In the genomic region with DNA sequence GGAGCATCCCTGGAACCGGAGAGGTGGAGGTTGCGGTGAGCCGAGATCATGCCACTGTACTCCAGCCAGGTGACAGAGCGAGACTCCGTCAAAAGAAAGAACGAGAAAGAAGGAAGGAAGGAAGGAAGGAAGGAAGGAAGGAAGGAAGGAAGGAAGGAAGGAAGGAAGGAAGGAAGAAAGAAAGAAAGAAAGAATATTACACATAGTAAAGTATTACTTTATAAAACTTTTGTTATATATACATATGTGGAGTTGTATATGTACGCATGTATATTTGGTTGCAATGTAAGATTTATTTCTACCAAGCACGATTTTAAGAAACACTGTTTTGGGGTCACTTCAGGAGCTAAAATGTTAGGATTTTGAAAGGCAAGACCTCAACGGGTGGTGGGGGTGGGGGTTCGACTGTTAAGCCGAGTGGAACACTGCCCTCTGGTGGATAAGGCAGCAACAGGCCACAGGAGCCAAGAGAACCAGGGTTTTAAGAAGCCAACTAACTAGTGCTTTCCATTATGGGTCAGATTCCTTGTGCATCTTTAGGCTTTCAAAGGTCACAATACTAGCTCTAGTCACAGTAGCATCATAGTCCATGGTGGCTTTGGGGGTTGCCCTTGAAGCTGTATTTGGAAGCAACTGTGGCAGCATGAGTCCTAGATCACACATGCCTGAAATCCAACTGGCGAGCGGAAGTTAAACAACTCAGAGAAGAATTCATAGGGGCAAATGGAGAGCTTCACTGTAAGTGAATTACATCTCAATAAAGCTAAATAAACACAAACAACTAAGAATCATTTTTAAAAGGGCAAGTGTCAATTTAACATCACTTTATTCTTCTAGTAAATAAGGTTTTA, we compare ENCODE assay signal across 8 cellular contexts. TPM values are rescaled to one million over a fixed set of nuclear protein-coding genes. Genes with fewer than 3 reads are reported as not detected.
DNase-seq lines count a peak whose midpoint lies in the region; ATAC-seq and TF ChIP-seq lines count a peak whose summit lies in the region.

No MANE protein-coding gene starts in this region.

- H3T11ph ChIP-seq in H9 (ENCODE audit: low read length), result no peak overlapping the region

- peaks cover 4% of the 10 kb centered on the region for H3K79me1 ChIP-seq in H9 (ENCODE audit: insufficient read depth, low read depth, low read length, poor library complexity, severe bottlenecking)

- no peak overlapping the region for H3K4me2 ChIP-seq in H9 (ENCODE audit: insufficient read depth, insufficient read length, low read length)

- H3K23ac ChIP-seq in H9 (ENCODE audit: insufficient read length, low read depth, low read length), result no peak overlapping the region

- H4K20me1 ChIP-seq in H9 (ENCODE audit: control insufficient read depth, insufficient read depth, insufficient read length), result no peaks in the 10 kb centered on the region

- no peak overlapping the region for H3K56ac ChIP-seq in H9 (ENCODE audit: insufficient read length, low read depth, low read length)

- no peaks in the 10 kb centered on the region for H3K27me3 Mint-ChIP-seq in H9 (ENCODE audit: low read depth)

- H3K9me3 ChIP-seq in H9 (ENCODE audit: control insufficient read depth, low read depth, low read length) (no peaks in the 10 kb centered on the region), lower lobe of right lung (no peaks in the 10 kb centered on the region)

- no peak overlapping the region for H2AK5ac ChIP-seq in H9 (ENCODE audit: insufficient read length, low read length)

- no peaks in the 10 kb centered on the region for H3K79me2 ChIP-seq in H9 (ENCODE audit: insufficient read depth, low read length)

- no peak overlapping the region for H3K9ac ChIP-seq in H9 (ENCODE audit: extremely low read depth, insufficient read length, low read length)

- H2BK20ac ChIP-seq in H9 (ENCODE audit: low read depth, low read length, poor library complexity, severe bottlenecking), result no peak overlapping the region

- peak; percentile 94 for TF ChIP-seq CTCF in H9 (conservative IDR thresholded peaks at IDR 0.05)
- peak; percentile 79 for TF ChIP-seq CTCF in lower lobe of right lung (IDR thresholded peaks at IDR 0.05)

- DNase-seq in DMS53 (lab: John Stamatoyannopoulos, UW) (peak; percentile 64), H9 (peak; percentile 73), NCI-H69 (lab: John Stamatoyannopoulos, UW) (peak; percentile 73), dermis blood vessel endothelial cell (peak; percentile 86), lower lobe of right lung (peak; percentile 65)
- DNase-seq in activated CD4-positive, alpha-beta T cell treated with anti-CD3 and anti-CD28 coated beads, Interleukin-2, amount 50 U/mL, for 24 hours (ENCODE audit: low read depth in 1 of 2, low spot score in 1 of 2), result peak; percentile 33 to 74
- DNase-seq in stimulated activated CD8-positive, alpha-beta memory T cell treated with anti-CD3 and anti-CD28 coated beads, Interleukin-4, amount 100 ng/mL, for 24 hours (ENCODE audit: low read depth), result peak; percentile 56

- no peak overlapping the region for H2BK5ac ChIP-seq in H9 (ENCODE audit: insufficient read length, low read length)

- H3K27me3 ChIP-seq in H9 (ENCODE audit: insufficient read depth, low read length) (no peaks in the 10 kb centered on the region), lower lobe of right lung (ENCODE audit: low read depth) (no peaks in the 10 kb centered on the region)

- H3K27ac ChIP-seq in H9 (ENCODE audit: insufficient read length, low read depth, low read length), result no peak overlapping the region
- no peak overlapping the region for H3K27ac ChIP-seq in lower lobe of right lung

- H4K8ac ChIP-seq in H9 (replicated peaks; ENCODE audit: insufficient read length, low read depth, low read length), result no peak overlapping the region

- H3K4me3 ChIP-seq in lower lobe of right lung, result no peak overlapping the region

- peaks cover 5 to 13% of the 10 kb centered on the region in 2 experiments for H3K4me1 Mint-ChIP-seq in H9

- WGBS in H9 (ENCODE audit: extremely low coverage, insufficient read length, low lambda C conversion rate), result no CpG with 5 or more reads among the region's 13 CpGs

- H2BK12ac ChIP-seq in H9 (ENCODE audit: insufficient read length, low read depth, low read length), result no peak overlapping the region

- H3K18ac ChIP-seq in H9 (ENCODE audit: insufficient read length, low read depth, low read length), result no peak overlapping the region

- peak; percentile 84 to 87 for ATAC-seq in lower lobe of right lung
- no peak for ATAC-seq in HG03025 (IDR thresholded peaks at IDR 0.05; ENCODE audit: low FRiP score, unreplicated experiment)

- H2AFZ ChIP-seq in H9 (ENCODE audit: low read length), result no peak overlapping the region

- H2BK120ac ChIP-seq in H9 (ENCODE audit: low read depth, low read length, poor library complexity, severe bottlenecking), result no peak overlapping the region

- H4K5ac ChIP-seq in H9 (ENCODE audit: insufficient read length, low read depth, low read length), result no peak overlapping the region

- H3K4me1 ChIP-seq in H9 (ENCODE audit: insufficient read depth, low read length) (peaks cover 3% of the 10 kb centered on the region; the same call in 1 of the 2 replicates), lower lobe of right lung (no peaks in the 10 kb centered on the region)

- H3K36me3 ChIP-seq in lower lobe of right lung, result peaks cover 26% of the 10 kb centered on the region

- intact Hi-C loops in lower lobe of right lung (cut with DNase I), result no loop called here

- H3K9me3 Mint-ChIP-seq in H9, result no peaks in the 10 kb centered on the region

- no peak overlapping the region for H4K91ac ChIP-seq in H9 (ENCODE audit: insufficient read length, low read depth, low read length)

- peak overlapping the region in 1 of 3 experiments; percentile 78; a peak in 1 of 7 replicates for H3K27ac Mint-ChIP-seq in H9

- H3K36me3 Mint-ChIP-seq in H9 (ENCODE audit: insufficient read depth in 1 of 3, low read depth in 3 of 3), result peaks cover 3 to 6% (median 3%) of the 10 kb centered on the region in 3 experiments; a peak in 3 of 7 replicates

- H3K23me2 ChIP-seq in H9 (ENCODE audit: insufficient read length, low read depth, low read length, poor library complexity, severe bottlenecking), result no peaks in the 10 kb centered on the region

- no peak overlapping the region for H3K14ac ChIP-seq in H9 (ENCODE audit: insufficient read depth, low read length)

- no peak overlapping the region for H3K4me3 Mint-ChIP-seq in H9

- no peak overlapping the region for H2BK15ac ChIP-seq in H9 (ENCODE audit: low read depth, low read length)

- H3K4ac ChIP-seq in H9 (ENCODE audit: low read depth, low read length), result no peak overlapping the region

RNA-seq across cellular contexts. Expression of a gene that starts 22.5 kb away (rescaled TPM):
- total RNA-seq in H9 (2021) (51.8 and 55.0 TPM in 2 replicates), dermis blood vessel endothelial cell (58.9 and 79.9 TPM in 2 replicates), lower lobe of right lung (89.7 TPM)

RNA-seq across cellular contexts. Expression of a gene that starts 22.5 kb away (rescaled TPM):
- total RNA-seq in H9 (2021), result 6.6 and 7.7 TPM in 2 replicates
- total RNA-seq in dermis blood vessel endothelial cell, result 8.0 and 13.6 TPM in 2 replicates
- 20.0 TPM for total RNA-seq in lower lobe of right lung

RNA-seq across cellular contexts. Expression of a gene that starts 39.4 kb away (rescaled TPM):
- total RNA-seq in H9 (2021), result 159 and 166 TPM in 2 replicates
- 132 and 203 TPM in 2 replicates for total RNA-seq in dermis blood vessel endothelial cell
- total RNA-seq in lower lobe of right lung, result 213 TPM
